ENCODE assay signal across 7 cellular contexts in genomic region chr12:107102294-107102693, GRCh38.
"Had no signal": no experiment of that assay in that cellular context is flagged by ENCODE, and none has a peak within 500 bp of the region (broad histone marks: within the 10 kb centered on the region; RNA-seq: fewer than 3 reads in every experiment).

No MANE protein-coding gene starts in this region.

- H3K4me3 ChIP-seq: K562 had no signal

- DNase-seq: IMR-90, KBM-7, KG1 had no signal

- H3K4me2 ChIP-seq: KMS-11 had no signal

- FAIRE-seq: HTR-8/SVneo, K562 had no signal

- ATAC-seq: K562 had no signal

- H3K27ac ChIP-seq: HL-60, KMS-11 had no signal

- H3K9ac ChIP-seq: KMS-11 had no signal
